Comparison of ENCODE assay signal across 20 cellular contexts in genomic region chrX:133405498-133406180, GRCh38. TPM values are rescaled to one million over a fixed set of nuclear protein-coding genes. Genes with fewer than 3 reads are reported as not detected.
DNase-seq lines count a peak whose midpoint lies in the region; ATAC-seq, FAIRE-seq and TF ChIP-seq lines count a peak whose summit lies in the region.
"Had no signal": no experiment of that assay in that cellular context is flagged by ENCODE, and none has a peak within 500 bp of the region (broad histone marks: within the 10 kb centered on the region; RNA-seq: fewer than 3 reads in every experiment).

No MANE protein-coding gene starts in this region.

- no peak overlapping the region for H4K5ac ChIP-seq in mesendoderm (ENCODE audit: low read length)

- H3K18ac ChIP-seq in mesendoderm (ENCODE audit: low read length), result no peak overlapping the region

- peaks cover 6% of the 10 kb centered on the region for H3K27me3 Mint-ChIP-seq in T-helper 17 cell

- H3K4me1 ChIP-seq in SJCRH30 (peaks cover 12% of the 10 kb centered on the region), mesendoderm (ENCODE audit: control insufficient read depth, low read depth, low read length) (peaks cover 3% of the 10 kb centered on the region), heart left ventricle (peaks cover 0 to 3% (median 0%) of the 10 kb centered on the region in 12 donors), breast epithelium (no peaks in the 10 kb centered on the region)
- H3K4me1 ChIP-seq: BE2C had no signal

- H3K79me2 ChIP-seq in mesendoderm (ENCODE audit: control insufficient read depth, insufficient read depth, low read length), result peaks cover 59% of the 10 kb centered on the region

- no peak overlapping the region for H3K9ac ChIP-seq in mesendoderm (ENCODE audit: low read length)
- H3K9ac ChIP-seq: GM23248 had no signal

- no peak overlapping the region for H4K8ac ChIP-seq in mesendoderm (ENCODE audit: low read depth, low read length)

- H3K27ac ChIP-seq in SJCRH30 (peak overlapping the region; percentile 26; the same call in 1 of the 2 replicates), mesendoderm (ENCODE audit: low read depth, low read length) (no peak overlapping the region), heart left ventricle (no peak overlapping the region), breast epithelium (no peak overlapping the region)
- H3K27ac ChIP-seq: C4-2B, GM23248 had no signal

- ATAC-seq in heart left ventricle (no peak), T-helper 17 cell (no peak)

- no peak overlapping the region for H3K23ac ChIP-seq in mesendoderm (ENCODE audit: low read length)

- H3K4me3 ChIP-seq in SJCRH30 (no peak overlapping the region), mesendoderm (ENCODE audit: low read length) (no peak overlapping the region), heart left ventricle (no peak overlapping the region), breast epithelium (no peak overlapping the region)
- H3K4me3 ChIP-seq: GM23248 had no signal

- intact Hi-C loops in heart left ventricle (cut with DNase I), result no loop called here
- intact Hi-C loops in breast epithelium (cut with DNase I; ENCODE audit: low total_unique reads), result no loop called here

- TF ChIP-seq CTCF in heart left ventricle (IDR thresholded peaks at IDR 0.05) (no peak), breast epithelium (IDR thresholded peaks at IDR 0.05) (no peak)

- no peak overlapping the region for H3K4me2 ChIP-seq in mesendoderm (ENCODE audit: low read length)

- H3K9me3 ChIP-seq in SJCRH30 (replicated peaks) (no peaks in the 10 kb centered on the region), heart left ventricle (no peaks in the 10 kb centered on the region), breast epithelium (no peaks in the 10 kb centered on the region), T-helper 17 cell (ENCODE audit: control insufficient read depth, low read length, poor library complexity, severe bottlenecking) (no peaks in the 10 kb centered on the region)
- H3K9me3 ChIP-seq: BE2C had no signal

- no peak overlapping the region for H3K27ac Mint-ChIP-seq in T-helper 17 cell
- H3K27ac Mint-ChIP-seq: CD4-positive, alpha-beta memory T cell had no signal

- no peak overlapping the region for H3K4ac ChIP-seq in mesendoderm (ENCODE audit: low read depth, low read length)

- H2BK120ac ChIP-seq in mesendoderm (ENCODE audit: low read depth, low read length), result no peak overlapping the region

- no CpG with 5 or more reads among the region's 4 CpGs for WGBS in mesendoderm (ENCODE audit: extremely low coverage, insufficient coverage, low lambda C conversion rate)
- WGBS in heart left ventricle, 4 donors, result 78 to 85% (median 82%) methylated on average over 4 of the region's 4 CpGs

- no peak overlapping the region for H2BK5ac ChIP-seq in mesendoderm (ENCODE audit: low read length)

- H3K56ac ChIP-seq in mesendoderm (ENCODE audit: low read length), result no peak overlapping the region

- H3K36me3 ChIP-seq in SJCRH30 (no peaks in the 10 kb centered on the region), mesendoderm (ENCODE audit: control insufficient read depth, insufficient read depth, low read length) (no peaks in the 10 kb centered on the region), heart left ventricle (no peaks in the 10 kb centered on the region), breast epithelium (no peaks in the 10 kb centered on the region)
- H3K36me3 ChIP-seq: BE2C had no signal

- no peaks in the 10 kb centered on the region for H3K79me1 ChIP-seq in mesendoderm (ENCODE audit: low read length)

- no peak overlapping the region for H2AK5ac ChIP-seq in mesendoderm (ENCODE audit: low read length)

- no peak overlapping the region for H3K4me3 Mint-ChIP-seq in T-helper 17 cell
- H3K4me3 Mint-ChIP-seq: CD4-positive, alpha-beta memory T cell had no signal

- no peaks in the 10 kb centered on the region for H3K36me3 Mint-ChIP-seq in T-helper 17 cell (ENCODE audit: low read depth)
- H3K36me3 Mint-ChIP-seq: CD4-positive, alpha-beta memory T cell had no signal

- no peaks in the 10 kb centered on the region for H3K4me1 Mint-ChIP-seq in T-helper 17 cell

- peak; percentile 34 to 59 for DNase-seq in SJCRH30
- peak; percentile 88 for DNase-seq in mesendoderm
- DNase-seq in heart left ventricle, result no peak
- DNase-seq in activated effector memory CD4-positive, alpha-beta T cell treated with Interleukin-2 at 50 U/mL for 16 hours, result no peak
- no peak for DNase-seq in breast epithelium (ENCODE audit: low spot score in 2 of 2)
- no peak for DNase-seq in T-helper 17 cell
- DNase-seq: BE2C; CD4-positive, alpha-beta memory T cell; COR-L47; DMS153; DMS79 treated with DMSO at 0.1 percent for 48 hours; EL; GM23248; H7 had no signal

- TF ChIP-seq POLR2A in heart left ventricle (IDR thresholded peaks at IDR 0.05) (no peak), breast epithelium (IDR thresholded peaks at IDR 0.05) (no peak)

- FAIRE-seq in colon (lab: Jason Lieb, UNC), result peak; percentile 65
- FAIRE-seq: A204.1, D721Med, G401.6, GM12891 had no signal

- no peak overlapping the region for H2BK15ac ChIP-seq in mesendoderm (replicated peaks; ENCODE audit: low read depth)

- H3K27me3 ChIP-seq in SJCRH30 (no peaks in the 10 kb centered on the region), mesendoderm (ENCODE audit: insufficient read depth, low read length, poor library complexity) (no peaks in the 10 kb centered on the region), heart left ventricle (peaks cover 0 to 10% (median 0%) of the 10 kb centered on the region in 9 donors), breast epithelium (peaks cover 0 to 18% of the 10 kb centered on the region in 2 donors)
- H3K27me3 ChIP-seq: BE2C had no signal

RNA-seq across cellular contexts. Expression of gene GPC4, which starts 9.7 kb away (rescaled TPM):
- 7.6 and 7.9 TPM in 2 replicates for total RNA-seq in SJCRH30 (2014; rRNA removed; shearing (Covaris generic))
- polyA plus RNA-seq in mesendoderm (2013, experiment 1 of 2), result 160 TPM
- 168 TPM for polyA plus RNA-seq in mesendoderm (2013, experiment 2 of 2)
- total RNA-seq in heart left ventricle (1 to 10 TPM; 4.8 to 9.0 (median 7.0) TPM), breast epithelium (1 to 10 TPM; 4.5 to 7.7 (median 5.2) TPM), T-helper 17 cell (not detected)
- 1 to 10 TPM; 1.6 to 2.1 TPM for polyA plus RNA-seq in heart left ventricle
- total RNA-seq: CD4-positive, alpha-beta memory T cell had no signal
- polyA plus RNA-seq: CD4-positive, alpha-beta memory T cell had no signal

Comparison
In these comparisons a context has a peak if more than half of its experiments do, and no peak if none do; other contexts are left out.
1. DNase-seq: peak in SJCRH30 (2 of 2) and mesendoderm (single experiment); none in heart left ventricle (0 of 5), activated effector memory CD4-positive, alpha-beta T cell treated with Interleukin-2 at 50 U/mL for 16 hours (single experiment), breast epithelium (0 of 2) and T-helper 17 cell (0 of 3).